9 cellular contexts compared by ENCODE assay signal in genomic region chr11:46272816-46273427, GRCh38. TPM values are rescaled to one million over a fixed set of nuclear protein-coding genes. Genes with fewer than 3 reads are reported as not detected.
DNase-seq lines count a peak whose midpoint lies in the region; ATAC-seq and TF ChIP-seq lines count a peak whose summit lies in the region.
"Had no signal": no experiment of that assay in that cellular context is flagged by ENCODE, and none has a peak within 500 bp of the region (broad histone marks: within the 10 kb centered on the region; RNA-seq: fewer than 3 reads in every experiment).

No MANE protein-coding gene starts in this region.

- no peak for ATAC-seq in HG02798 (IDR thresholded peaks at IDR 0.05; ENCODE audit: poor library complexity, unreplicated experiment)
- ATAC-seq in HG02840 (IDR thresholded peaks at IDR 0.05; ENCODE audit: low FRiP score, unreplicated experiment) = no peak
- no peak for ATAC-seq in GM19328 (IDR thresholded peaks at IDR 0.05; ENCODE audit: unreplicated experiment)

- 30 to 37% (median 33%) methylated on average over 9 of the region's 9 CpGs for WGBS in adrenal gland, 4 donors
- 51 to 53% methylated on average over 9 of the region's 9 CpGs for WGBS in thyroid gland, 2 donors

- DNase-seq in Kasumi-1 (lab: John Stamatoyannopoulos, UW) (peak; percentile 45 to 46), adrenal gland (peak; percentile 48 to 75 (median 69)), iris pigment epithelial cell (ENCODE audit: low read depth) (peak; percentile 82), thyroid gland (peak; percentile 78 to 80)
- DNase-seq in activated CD4-positive, CD25-positive, alpha-beta regulatory T cell (lab: John Stamatoyannopoulos, UW) = no peak
- DNase-seq: activated CD4-positive, alpha-beta T cell treated with anti-CD3 and anti-CD28 coated beads for 4 hours had no signal

- intact Hi-C loops in adrenal gland (cut with DNase I) (no loop called here), thyroid gland (cut with DNase I) (no loop called here)

- no peak overlapping the region for H3K4me3 ChIP-seq in adrenal gland
- H3K4me3 ChIP-seq in thyroid gland (replicated peaks in 1 of 3) = no peak overlapping the region

- TF ChIP-seq CTCF in adrenal gland (IDR thresholded peaks at IDR 0.05) (no peak), thyroid gland (IDR thresholded peaks at IDR 0.05) (no peak)

- H3K27ac ChIP-seq in adrenal gland = peak overlapping the region; percentile 22 to 85 (median 67)
- H3K27ac ChIP-seq in thyroid gland = peak overlapping the region; percentile 62 to 75 (median 70)

- H3K9me3 ChIP-seq in adrenal gland (replicated peaks in 1 of 3) = no peaks in the 10 kb centered on the region
- H3K9me3 ChIP-seq in thyroid gland = no peaks in the 10 kb centered on the region

- H3K36me3 ChIP-seq in adrenal gland (replicated peaks in 1 of 2) (no peaks in the 10 kb centered on the region), thyroid gland (no peaks in the 10 kb centered on the region)

- peaks cover 27 to 39% of the 10 kb centered on the region in 2 donors for H3K4me1 ChIP-seq in adrenal gland (replicated peaks in 1 of 2)
- peaks cover 21 to 55% of the 10 kb centered on the region in 2 donors for H3K4me1 ChIP-seq in thyroid gland

- peak in 1 of 2 donors; percentile 31 for TF ChIP-seq POLR2A in adrenal gland (IDR thresholded peaks at IDR 0.05)
- no peak for TF ChIP-seq POLR2A in thyroid gland (IDR thresholded peaks at IDR 0.05)

- H3K27me3 ChIP-seq in adrenal gland (no peaks in the 10 kb centered on the region), thyroid gland (no peaks in the 10 kb centered on the region)

RNA-seq across cellular contexts. Expression of gene CREB3L1, which starts 4.5 kb away (rescaled TPM):
- 10 to 100 TPM in 7 of 8 donors, 1 to 10 TPM in 1; 9.5 to 31.7 (median 18.7) TPM for total RNA-seq in adrenal gland
- 10 to 100 TPM; 28.5 to 31.5 (median 29.0) TPM for polyA plus RNA-seq in adrenal gland
- total RNA-seq in thyroid gland = 1 to 10 TPM in 3 of 4 donors, under 1 TPM in 1; 0.88 to 3.1 (median 2.1) TPM

Comparison
In these comparisons a context has a peak if more than half of its experiments do, and no peak if none do; other contexts are left out.
1. DNase-seq: peak in Kasumi-1 (2 of 2), adrenal gland (7 of 7), iris pigment epithelial cell (single experiment) and thyroid gland (2 of 2); none in activated CD4-positive, CD25-positive, alpha-beta regulatory T cell (0 of 4).